In genomic region chr5:149811453-149811852, GRCh38 we compare ENCODE assay signal across 15 cellular contexts.
"Had no signal": no experiment of that assay in that cellular context is flagged by ENCODE, and none has a peak within 500 bp of the region (broad histone marks: within the 10 kb centered on the region; RNA-seq: fewer than 3 reads in every experiment).

No MANE protein-coding gene starts in this region.

- ATAC-seq: activated CD8-positive, alpha-beta memory T cell treated with anti-CD3 and anti-CD28 coated beads, Interleukin-2, amount 10 ng/mL, durations not matched to agents 7 days and 5 days; sciatic nerve had no signal

- H3K9me3 ChIP-seq: SK-N-SH had no signal

- H3K36me3 Mint-ChIP-seq: activated CD8-positive, alpha-beta memory T cell treated with anti-CD3 and anti-CD28 coated beads, Interleukin-2, amount 10 ng/mL, durations not matched to agents 7 days and 5 days; activated naive CD4-positive, alpha-beta T cell treated with anti-CD3 and anti-CD28 coated beads, Interleukin-2, amount 10 ng/mL, durations not matched to agents 7 days and 5 days had no signal

- H3K9ac ChIP-seq: SK-N-SH had no signal

- H3K27me3 Mint-ChIP-seq: activated CD8-positive, alpha-beta memory T cell treated with anti-CD3 and anti-CD28 coated beads, Interleukin-2, amount 10 ng/mL, durations not matched to agents 7 days and 5 days; activated naive CD4-positive, alpha-beta T cell treated with anti-CD3 and anti-CD28 coated beads, Interleukin-2, amount 10 ng/mL, durations not matched to agents 7 days and 5 days had no signal

- H3K9me3 Mint-ChIP-seq: activated naive CD4-positive, alpha-beta T cell treated with anti-CD3 and anti-CD28 coated beads, Interleukin-2, amount 10 ng/mL, durations not matched to agents 7 days and 5 days; activated T-helper 2 cell treated with anti-CD3 and anti-CD28 coated beads, Interferon-gamma antibody, Interleukin-2, Interleukin-4, amounts not matched to agents 10 μg/mL and 5 μg/mL and 100 μg/mL, durations not matched to agents 14 hours and 24 hours and 36 hours; nephron had no signal

- H3K4me1 Mint-ChIP-seq: activated CD8-positive, alpha-beta memory T cell treated with anti-CD3 and anti-CD28 coated beads, Interleukin-2, amount 10 ng/mL, durations not matched to agents 7 days and 5 days; activated naive CD4-positive, alpha-beta T cell treated with anti-CD3 and anti-CD28 coated beads, Interleukin-2, amount 10 ng/mL, durations not matched to agents 7 days and 5 days had no signal

- DNase-seq: activated CD4-positive, alpha-beta T cell treated with anti-CD3 and anti-CD28 coated beads, Interleukin-2, amount 50 U/mL, for 48 hours; activated CD8-positive, alpha-beta memory T cell treated with anti-CD3 and anti-CD28 coated beads, Interleukin-2, amount 10 ng/mL, durations not matched to agents 7 days and 5 days; activated naive CD4-positive, alpha-beta T cell treated with anti-CD3 and anti-CD28 coated beads, Interleukin-2, amount 10 ng/mL, durations not matched to agents 7 days and 5 days; activated T-cell treated with anti-CD3 and anti-CD28 coated beads, Interleukin-2, amount 50 U/mL, for 1 hour; hypothalamus; occipital lobe; SK-N-SH; stimulated activated CD4-positive, alpha-beta T cell treated with anti-CD3 and anti-CD28 coated beads, Interleukin-2, amount 100 ng/mL, for 48 hours; stimulated activated naive CD4-positive, alpha-beta T cell treated with Interleukin-2 at 50 U/mL for 16 hours; T-helper 1 cell had no signal

- H3K4me2 ChIP-seq: SK-N-SH had no signal

- H3K27ac Mint-ChIP-seq: activated CD8-positive, alpha-beta memory T cell treated with anti-CD3 and anti-CD28 coated beads, Interleukin-2, amount 10 ng/mL, durations not matched to agents 7 days and 5 days; activated T-helper 2 cell treated with anti-CD3 and anti-CD28 coated beads, Interferon-gamma antibody, Interleukin-2, Interleukin-4, amounts not matched to agents 10 μg/mL and 5 μg/mL and 100 μg/mL, durations not matched to agents 14 hours and 24 hours and 36 hours; progenitor cell of endocrine pancreas had no signal

- H3K4me3 Mint-ChIP-seq: activated CD8-positive, alpha-beta memory T cell treated with anti-CD3 and anti-CD28 coated beads, Interleukin-2, amount 10 ng/mL, durations not matched to agents 7 days and 5 days; activated naive CD4-positive, alpha-beta T cell treated with anti-CD3 and anti-CD28 coated beads, Interleukin-2, amount 10 ng/mL, durations not matched to agents 7 days and 5 days; nephron had no signal

- H3K27ac ChIP-seq: VCaP had no signal
